19 cellular contexts compared by ENCODE assay signal in the genomic region with DNA sequence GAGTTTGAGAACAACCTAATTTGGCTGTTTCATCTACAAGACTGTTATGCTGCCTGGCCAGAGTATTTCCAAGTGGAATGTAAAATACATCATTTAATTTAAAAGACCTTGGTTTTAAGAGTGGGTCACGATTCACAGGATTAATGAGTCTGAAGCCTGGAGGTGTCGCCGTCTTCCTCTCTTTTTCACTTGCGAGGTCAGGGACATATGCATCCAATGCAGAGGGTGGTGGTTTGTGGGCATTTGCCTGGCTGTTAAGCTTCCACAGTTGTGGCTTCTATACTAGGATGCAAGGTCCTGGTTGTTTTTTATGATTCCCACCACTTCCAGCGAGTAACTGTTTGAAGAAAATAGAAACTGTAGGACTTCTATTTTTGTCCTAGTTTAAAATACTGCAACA. TPM values are rescaled to one million over a fixed set of nuclear protein-coding genes. Genes with fewer than 3 reads are reported as not detected.
DNase-seq lines count a peak whose midpoint lies in the region; ATAC-seq and TF ChIP-seq lines count a peak whose summit lies in the region.
"Had no signal": no experiment of that assay in that cellular context is flagged by ENCODE, and none has a peak within 500 bp of the region (broad histone marks: within the 10 kb centered on the region; RNA-seq: fewer than 3 reads in every experiment).

No MANE protein-coding gene starts in this region.

- no peaks in the 10 kb centered on the region for H3F3A ChIP-seq in SK-N-SH (replicated peaks; ENCODE audit: insufficient read depth)

- POLR2A ChIA-PET in SK-N-SH (lab: Yijun Ruan, JAX), result no interaction called here

- H3K79me2 ChIP-seq in SK-N-SH (ENCODE audit: insufficient read depth), result no peaks in the 10 kb centered on the region

- CTCF ChIA-PET in SK-N-SH (lab: Yijun Ruan, JAX), result interaction anchor here (0.9 to 2.0 kb wide), 5 partner anchors 11 to 116 kb away, joined by 3 to 5 read pairs (median 5); no protein-coding TSS in a partner anchor

- H3K27ac ChIP-seq in SK-N-SH (ENCODE audit: low read depth in 2 of 2, low read length in 1 of 2) (no peak overlapping the region), VCaP (peak overlapping the region; percentile 85; the same call in 1 of the 2 replicates)
- H3K27ac ChIP-seq: BLaER1, KMS-11, Peyer's patch had no signal

- no peak overlapping the region for H3K4me2 ChIP-seq in SK-N-SH
- H3K4me2 ChIP-seq: BLaER1, KMS-11 had no signal

- H3K9me2 ChIP-seq in SK-N-SH, result no peaks in the 10 kb centered on the region

- no peaks in the 10 kb centered on the region for H3K9me3 Mint-ChIP-seq in nephron progenitor cell
- H3K9me3 Mint-ChIP-seq: CD8-positive, alpha-beta memory T cell had no signal

- H3K4me3 Mint-ChIP-seq in nephron progenitor cell, result no peak overlapping the region
- H3K4me3 Mint-ChIP-seq: CD8-positive, alpha-beta memory T cell had no signal

- TF ChIP-seq RAD21 in SK-N-SH (IDR thresholded peaks at IDR 0.05; ENCODE audit: low read length), result peak; percentile 38

- no peaks in the 10 kb centered on the region for H3K27me3 ChIP-seq in SK-N-SH (ENCODE audit: insufficient read depth)
- H3K27me3 ChIP-seq: BLaER1, Peyer's patch had no signal

- TF ChIP-seq CTCF in SK-N-SH (IDR thresholded peaks at IDR 0.05), result no peak
- no peak for TF ChIP-seq CTCF in NB4 (IDR thresholded peaks at IDR 0.05; ENCODE audit: low read depth, low read length)
- no peak for TF ChIP-seq CTCF in VCaP (conservative IDR thresholded peaks at IDR 0.05)
- no peak for TF ChIP-seq CTCF in nephron progenitor cell (IDR thresholded peaks at IDR 0.05)

- peak overlapping the region; percentile 8 for H3K27ac Mint-ChIP-seq in nephron progenitor cell
- H3K27ac Mint-ChIP-seq: CD8-positive, alpha-beta memory T cell had no signal

- H3K4me1 Mint-ChIP-seq in nephron progenitor cell, result peaks cover 36% of the 10 kb centered on the region

- TF ChIP-seq POLR2A in NB4 (IDR thresholded peaks at IDR 0.05; ENCODE audit: extremely low read depth, insufficient read length), result no peak

- no peak overlapping the region for H3K9ac ChIP-seq in SK-N-SH
- H3K9ac ChIP-seq: BLaER1, KMS-11 had no signal

- WGBS in SK-N-SH (ENCODE audit: low lambda C conversion rate), result 91% methylated on average over 5 of the region's 5 CpGs

- no peaks in the 10 kb centered on the region for H3K36me3 ChIP-seq in SK-N-SH (replicated peaks in 1 of 2; ENCODE audit: control insufficient read depth in 1 of 2, insufficient read depth in 2 of 2, low read length in 1 of 2)
- H3K36me3 ChIP-seq: BLaER1, Peyer's patch had no signal

- H3K4me1 ChIP-seq in SK-N-SH (ENCODE audit: control insufficient read depth in 1 of 2, insufficient read depth in 2 of 2, low read depth in 1 of 2, low read length in 1 of 2), result peaks cover 11 to 13% of the 10 kb centered on the region in 2 experiments; a peak in 3 of 4 replicates

- no peak for TF ChIP-seq EP300 in SK-N-SH (IDR thresholded peaks at IDR 0.05; ENCODE audit: borderline replicate concordance in 1 of 2, low read depth in 1 of 2, low read length in 1 of 2)

- DNase-seq in SK-N-SH, result no peak
- peak; percentile 34 for DNase-seq in NB4 (ENCODE audit: low read depth)
- DNase-seq in nephron progenitor cell, result no peak
- DNase-seq in dermis blood vessel endothelial cell, result no peak
- DNase-seq: CD8-positive, alpha-beta memory T cell; HCEC 1CT; NCI-H1092; NCI-H146; NCI-H2081; NCI-H510A; NCI-H82; Peyer's patch; SHP77 had no signal

- no peaks in the 10 kb centered on the region for H3K9me3 ChIP-seq in SK-N-SH
- H3K9me3 ChIP-seq: BLaER1, Peyer's patch had no signal

- ATAC-seq in SK-N-SH treated with all-trans-retinoic acid at 6 μM for 48 hours, result no peak
- ATAC-seq in HG02759 (IDR thresholded peaks at IDR 0.05; ENCODE audit: unreplicated experiment), result no peak
- ATAC-seq in HG03045 (IDR thresholded peaks at IDR 0.05; ENCODE audit: unreplicated experiment), result no peak

- H3K4me3 ChIP-seq in SK-N-SH (ENCODE audit: low read depth in 2 of 2, low read length in 1 of 2) (no peak overlapping the region), NB4 (ENCODE audit: low read depth, low read length) (no peak overlapping the region)
- H3K4me3 ChIP-seq: BLaER1, Peyer's patch had no signal

- H4K20me1 ChIP-seq in SK-N-SH (ENCODE audit: insufficient read depth), result no peaks in the 10 kb centered on the region
- H4K20me1 ChIP-seq: BLaER1 had no signal

- peaks cover 3% of the 10 kb centered on the region for H3K27me3 Mint-ChIP-seq in nephron progenitor cell (ENCODE audit: low read depth, poor library complexity)

- no peaks in the 10 kb centered on the region for H3K36me3 Mint-ChIP-seq in nephron progenitor cell (ENCODE audit: low read depth)
- H3K36me3 Mint-ChIP-seq: CD8-positive, alpha-beta memory T cell had no signal

- no peak overlapping the region for H2AFZ ChIP-seq in SK-N-SH (ENCODE audit: low read depth)

TF ChIP-seq in SK-N-SH, 30 proteins besides CTCF, POLR2A, EP300 and RAD21 (continues in another document):
- TF ChIP-seq GABPA (IDR thresholded peaks at IDR 0.05; ENCODE audit: low read depth) (no peak), TAF1 (IDR thresholded peaks at IDR 0.05; ENCODE audit: borderline replicate concordance, low read depth, low read length) (no peak), TCF12 (IDR thresholded peaks at IDR 0.05) (no peak), REST (IDR thresholded peaks at IDR 0.05; ENCODE audit: low read depth, low read length) (no peak), SIN3A (IDR thresholded peaks at IDR 0.05; ENCODE audit: borderline replicate concordance, low read depth, low read length) (no peak), ELF1 (IDR thresholded peaks at IDR 0.05) (no peak)

TF ChIP-seq in SK-N-SH treated with all-trans-retinoic acid at 6 μM for 48 hours, 23 proteins besides CTCF, POLR2A, EP300 and RAD21:
- TF ChIP-seq ZFP30 (CRISPR knock-in tag; IDR thresholded peaks at IDR 0.05) (no peak), OSR1 (CRISPR knock-in tag; IDR thresholded peaks at IDR 0.05) (no peak), TCF4 (CRISPR knock-in tag; IDR thresholded peaks at IDR 0.05; ENCODE audit: borderline replicate concordance) (no peak), ZNF8 (CRISPR knock-in tag; IDR thresholded peaks at IDR 0.05) (no peak), SNAI2 (CRISPR knock-in tag; IDR thresholded peaks at IDR 0.05) (no peak), ESRRG (CRISPR knock-in tag; IDR thresholded peaks at IDR 0.05) (no peak), ZNF70 (CRISPR knock-in tag; IDR thresholded peaks at IDR 0.05) (no peak), ZFP3 (CRISPR knock-in tag; IDR thresholded peaks at IDR 0.05) (no peak), PPARA (CRISPR knock-in tag; IDR thresholded peaks at IDR 0.05; ENCODE audit: borderline replicate concordance) (no peak), PATZ1 (CRISPR knock-in tag; IDR thresholded peaks at IDR 0.05; ENCODE audit: borderline replicate concordance) (no peak), RARB (CRISPR knock-in tag; IDR thresholded peaks at IDR 0.05) (no peak), TSHZ2 (CRISPR knock-in tag; IDR thresholded peaks at IDR 0.05) (no peak), CSDC2 (CRISPR knock-in tag; IDR thresholded peaks at IDR 0.05) (no peak), TOX (CRISPR knock-in tag; IDR thresholded peaks at IDR 0.05; ENCODE audit: borderline replicate concordance) (no peak)

RNA-seq across cellular contexts. Expression of gene RASSF3, which starts 22.8 kb away (rescaled TPM):
- polyA plus RNA-seq in SK-N-SH (2012; rRNA removed), result 11.1 and 15.0 TPM in 2 replicates
- polyA plus RNA-seq in SK-N-SH (2012; cell fraction: cytosol; rRNA removed), result 10.6 and 12.3 TPM in 2 replicates
- 6.8 and 7.0 TPM in 2 replicates for polyA plus RNA-seq in SK-N-SH (2012; cell fraction: nucleus; rRNA removed)
- 37.9 and 43.4 TPM in 2 replicates for total RNA-seq in dermis blood vessel endothelial cell
